In the genomic region with DNA sequence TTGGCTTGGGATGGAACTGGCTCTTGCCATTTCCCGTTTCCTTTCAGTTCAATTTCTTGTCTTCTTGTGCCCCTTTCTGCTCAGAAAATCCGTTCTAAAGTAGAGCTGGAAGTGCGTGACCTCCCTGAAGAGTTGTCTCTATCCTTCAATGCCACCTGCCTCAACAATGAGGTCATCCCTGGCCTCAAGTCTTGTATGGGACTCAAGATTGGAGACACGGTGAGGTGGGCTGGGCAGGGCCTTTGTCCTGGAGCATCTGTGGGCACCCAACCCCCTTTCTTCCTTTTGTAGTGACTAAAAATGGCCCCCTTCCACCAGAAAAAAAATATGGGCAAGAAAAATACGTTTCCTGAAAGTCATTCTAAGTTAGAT, we compare ENCODE assay signal across 1 cellular context.
A peak's percentile ranks its signal among the peaks of the same experiment; 100 is the strongest.
TF ChIP-seq lines count a peak whose summit lies in the region.

No MANE protein-coding gene starts in this region.

TF ChIP-seq in HepG2, 621 proteins besides CTCF, POLR2A, EP300 and RAD21:
- no peak for TF ChIP-seq SRSF9 (IDR thresholded peaks at IDR 0.05; ENCODE audit: borderline replicate concordance, insufficient read depth, low read depth, low read length, poor library complexity, severe bottlenecking)
- TF ChIP-seq BORCS8-MEF2B (CRISPR knock-in tag; IDR thresholded peaks at IDR 0.05): no peak
- no peak for TF ChIP-seq ZFYVE20 (CRISPR knock-in tag; IDR thresholded peaks at IDR 0.05; ENCODE audit: borderline replicate concordance, low read depth)
- TF ChIP-seq FOXA3 (CRISPR knock-in tag; IDR thresholded peaks at IDR 0.05): no peak
- no peak for TF ChIP-seq ZGPAT (CRISPR knock-in tag; IDR thresholded peaks at IDR 0.05)
- TF ChIP-seq NBN (conservative IDR thresholded peaks at IDR 0.05): no peak
- TF ChIP-seq ETV5 (CRISPR knock-in tag; IDR thresholded peaks at IDR 0.05; ENCODE audit: borderline replicate concordance): no peak
- TF ChIP-seq DNMT1 (CRISPR knock-in tag; IDR thresholded peaks at IDR 0.05): no peak
- 0 out of 2 replicates have a peak, but pooled peaks have one; percentile 9 for TF ChIP-seq ZNF709 (CRISPR knock-in tag; IDR thresholded peaks at IDR 0.05)
- TF ChIP-seq ZNF383 (CRISPR knock-in tag; IDR thresholded peaks at IDR 0.05; ENCODE audit: borderline replicate concordance): no peak
- TF ChIP-seq ZNF460 (CRISPR knock-in tag; IDR thresholded peaks at IDR 0.05; ENCODE audit: borderline replicate concordance): no peak
- TF ChIP-seq MEIS1 (CRISPR knock-in tag; IDR thresholded peaks at IDR 0.05; ENCODE audit: borderline replicate concordance): no peak
- TF ChIP-seq ATF5 (CRISPR knock-in tag; IDR thresholded peaks at IDR 0.05; ENCODE audit: low read depth): no peak
- TF ChIP-seq, protein P1, sequence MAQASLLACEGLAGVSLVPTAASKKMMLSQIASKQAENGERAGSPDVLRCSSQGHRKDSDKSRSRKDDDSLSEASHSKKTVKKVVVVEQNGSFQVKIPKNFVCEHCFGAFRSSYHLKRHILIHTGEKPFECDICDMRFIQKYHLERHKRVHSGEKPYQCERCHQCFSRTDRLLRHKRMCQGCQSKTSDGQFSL (CRISPR knock-in tag; IDR thresholded peaks at IDR 0.05): no peak
- 0 out of 2 replicates have a peak, but pooled peaks have one; percentile 34 for TF ChIP-seq NRL (CRISPR knock-in tag; IDR thresholded peaks at IDR 0.05; ENCODE audit: borderline replicate concordance)
- TF ChIP-seq NFRKB (IDR thresholded peaks at IDR 0.05): no peak
